9 cellular contexts compared by ENCODE assay signal in genomic region chr13:44573790-44574465, GRCh38. TPM values are rescaled to one million over a fixed set of nuclear protein-coding genes. Genes with fewer than 3 reads are reported as not detected.
DNase-seq lines count a peak whose midpoint lies in the region; ATAC-seq, FAIRE-seq and TF ChIP-seq lines count a peak whose summit lies in the region.
"Had no signal": no experiment of that assay in that cellular context is flagged by ENCODE, and none has a peak within 500 bp of the region (broad histone marks: within the 10 kb centered on the region; RNA-seq: fewer than 3 reads in every experiment).

No MANE protein-coding gene starts in this region.

- POLR2A ChIA-PET in GM12878 (lab: Charles Lee) = no interaction called here

- ATAC-seq in GM12878 (peak; percentile 26; the same call in 2 of the 3 replicates), right lobe of liver (no peak), GM19023 (IDR thresholded peaks at IDR 0.05; ENCODE audit: unreplicated experiment) (no peak), GM18498 (IDR thresholded peaks at IDR 0.05; ENCODE audit: unreplicated experiment) (no peak)

- no TSS peak for BruUV-seq in GM12878 (replicated peaks; lab: Mats Ljungman, UMichigan)

- H3K27me3 ChIP-seq in GM12878 (replicated peaks in 1 of 2; ENCODE audit: control insufficient read depth in 2 of 2, insufficient read depth in 2 of 2, low read length in 1 of 2) (peaks cover 0 to 10% of the 10 kb centered on the region in 2 experiments; a peak in 2 of 4 replicates), right lobe of liver (peaks cover 0 to 6% of the 10 kb centered on the region in 2 donors)

- intact Hi-C loops in GM12878 (cut with micrococcal nuclease; ENCODE audit: unreplicated experiment) (loop anchor here (10.0 kb wide), 1 partner anchor 341 kb away; no protein-coding TSS in a partner anchor), right lobe of liver (cut with DNase I) (no loop called here)

- WGBS in GM12878 (ENCODE audit: insufficient coverage, insufficient replicate concordance, low lambda C conversion rate, missing lambda C conversion rate) = 79% methylated on average over 4 of the region's 4 CpGs
- WGBS in right lobe of liver (ENCODE audit: insufficient coverage, low coverage, low lambda C conversion rate, missing lambda C conversion rate) = 83% methylated on average over 2 of the region's 4 CpGs

- H3K4me1 ChIP-seq in GM12878 (ENCODE audit: control insufficient read depth, insufficient read depth, low read length) = peaks cover 14% of the 10 kb centered on the region
- no peaks in the 10 kb centered on the region for H3K4me1 ChIP-seq in right lobe of liver

- no peaks in the 10 kb centered on the region for H3K9me3 Mint-ChIP-seq in HFFc6
- H3K9me3 Mint-ChIP-seq: T-helper 1 cell treated with Interleukin-12 subunit alpha and Interleukin-12 subunit beta and Interleukin-4 antibody, amounts not matched to agents 30 μg/mL and 1 μg/mL, for 36 hours had no signal

- no peaks in the 10 kb centered on the region for H3K27me3 Mint-ChIP-seq in HFFc6 (ENCODE audit: insufficient read depth)

- TF ChIP-seq POLR2A in GM12878 (IDR thresholded peaks at IDR 0.05; ENCODE audit: low read depth, low read length) (no peak), right lobe of liver (IDR thresholded peaks at IDR 0.05) (no peak)

- H3K4me2 ChIP-seq in GM12878 (ENCODE audit: control insufficient read depth, insufficient read depth) = no peak overlapping the region

- in situ Hi-C loops in GM12878 (cut with MboI) = no loop called here

- RAD21 ChIA-PET in GM12878 (lab: Charles Lee; ENCODE audit: unreplicated experiment) = no interaction called here

- FAIRE-seq in GM12878 (lab: Jason Lieb, UNC) = no peak

- no peaks in the 10 kb centered on the region for H3K9me3 ChIP-seq in GM12878 (replicated peaks; ENCODE audit: control insufficient read depth, insufficient read depth, low read length)
- no peaks in the 10 kb centered on the region for H3K9me3 ChIP-seq in right lobe of liver

- H3K36me3 Mint-ChIP-seq in HFFc6 (ENCODE audit: low read depth) = peaks cover 47% of the 10 kb centered on the region

- H4K20me1 ChIP-seq in GM12878 (ENCODE audit: control insufficient read depth, insufficient read depth) = no peaks in the 10 kb centered on the region

- DNase-seq in D341Med (ENCODE audit: low spot score) (peak; percentile 34), HFFc6 (peak; percentile 62), GM12878 (ENCODE audit: low read depth, low spot score) (no peak), right lobe of liver (no peak), NCI-H146 (lab: John Stamatoyannopoulos, UW) (no peak), LoVo (ENCODE audit: low spot score) (no peak)

- TF ChIP-seq CTCF in HFFc6 (IDR thresholded peaks at IDR 0.05) (peak; percentile 67), GM12878 (IDR thresholded peaks at IDR 0.05 in 2 of 3, conservative IDR thresholded peaks at IDR 0.05 in 1 of 3; ENCODE audit: control insufficient read depth in 2 of 3, extremely low read depth in 1 of 3, insufficient read depth in 1 of 3, low read depth in 3 of 3, low read length in 3 of 3) (peak; percentile 15 to 51 (median 51); a peak in 4 of 6 replicates), right lobe of liver (IDR thresholded peaks at IDR 0.05) (peak; percentile 8 to 20 (median 10))

- no peaks in the 10 kb centered on the region for H3K36me3 ChIP-seq in GM12878 (ENCODE audit: control insufficient read depth in 2 of 2, insufficient read depth in 2 of 2, low read length in 1 of 2)
- no peaks in the 10 kb centered on the region for H3K36me3 ChIP-seq in right lobe of liver

- H3K4me3 ChIP-seq in GM12878 (no peak overlapping the region), right lobe of liver (no peak overlapping the region)

- TF ChIP-seq EP300 in GM12878 (IDR thresholded peaks at IDR 0.05; ENCODE audit: borderline replicate concordance in 1 of 2, control insufficient read depth in 1 of 2, low read depth in 2 of 2, low read length in 2 of 2) = no peak

- no peak overlapping the region for H3K9ac ChIP-seq in GM12878 (ENCODE audit: control insufficient read depth, insufficient read depth, low read length)

- H3K27ac Mint-ChIP-seq in HFFc6 = peak overlapping the region; percentile 85
- H3K27ac Mint-ChIP-seq: T-helper 1 cell treated with Interleukin-12 subunit alpha and Interleukin-12 subunit beta and Interleukin-4 antibody, amounts not matched to agents 30 μg/mL and 1 μg/mL, for 36 hours had no signal

- H3K4me3 Mint-ChIP-seq in HFFc6 = peak overlapping the region; percentile 94
- H3K4me3 Mint-ChIP-seq: T-helper 1 cell treated with Interleukin-12 subunit alpha and Interleukin-12 subunit beta and Interleukin-4 antibody, amounts not matched to agents 30 μg/mL and 1 μg/mL, for 36 hours had no signal

- CTCF ChIA-PET in GM12878 (lab: Yijun Ruan, JAX) = no interaction called here

- H2AFZ ChIP-seq in GM12878 (ENCODE audit: control insufficient read depth, low read depth, low read length) = no peak overlapping the region

- peak; percentile 41 for TF ChIP-seq RAD21 in GM12878 (IDR thresholded peaks at IDR 0.05; ENCODE audit: insufficient read depth, low read depth, low read length)

- H3K4me1 Mint-ChIP-seq in HFFc6 (ENCODE audit: low read depth) = peaks cover 70% of the 10 kb centered on the region

- SMC1A ChIA-PET in GM12878 (lab: Charles Lee; ENCODE audit: uncharacterized antibody, unreplicated experiment) = no interaction called here

- H3K79me2 ChIP-seq in GM12878 (ENCODE audit: control insufficient read depth, insufficient read depth, low read length) = peaks cover 3% of the 10 kb centered on the region

- H3K27ac ChIP-seq in GM12878 (ENCODE audit: control insufficient read depth, insufficient read depth) = no peak overlapping the region
- no peak overlapping the region for H3K27ac ChIP-seq in right lobe of liver

TF ChIP-seq in GM12878, 131 proteins besides CTCF, POLR2A, EP300 and RAD21:
- TF ChIP-seq RUNX3 (IDR thresholded peaks at IDR 0.05; ENCODE audit: low read length) (peak; percentile 59), E2F4 (IDR thresholded peaks at IDR 0.05; ENCODE audit: low read depth, low read length) (no peak), YY1 (IDR thresholded peaks at IDR 0.05; ENCODE audit: low read depth, low read length) (0 out of 2 replicates have a peak, but pooled peaks have one; percentile 14)

RNA-seq across cellular contexts. Expression of gene TSC22D1, which starts 2.2 kb away (rescaled TPM):
- 10 to 100 TPM; 42.3 to 49.4 (median 45.2) TPM for total RNA-seq in HFFc6 (2021; fragmentation: NEBNext Ultra II Directional; extraction: Animal tissue kit (Norgen Biotek cat#: 25700))
- 0.90 and 1.2 TPM in 2 replicates for total RNA-seq in GM12878 (2013; cell fraction: nucleolus; rRNA removed)
- total RNA-seq in GM12878 (2014; rRNA removed) = 10.4 and 11.9 TPM in 2 replicates
- total RNA-seq in GM12878 (2014; rRNA removed; fragmentation: Illumina TruSeq; extraction: Trizol) = 11.8 and 14.0 TPM in 2 replicates
- 14.4 and 15.7 TPM in 2 replicates for total RNA-seq in GM12878 (2021)
- 3.6 TPM for polyA plus RNA-seq in GM12878 (2011; ENCODE audit: low read depth)
- 0.37 and 0.68 TPM in 2 replicates for polyA plus RNA-seq in GM12878 (2011; rRNA removed)
- 0.13 and 0.19 TPM in 2 replicates for polyA plus RNA-seq in GM12878 (2011; cell fraction: cytosol; rRNA removed)
- 1.1 and 1.2 TPM in 2 replicates for polyA plus RNA-seq in GM12878 (2011; cell fraction: nucleus; rRNA removed)
- 4.0 and 5.6 TPM in 2 replicates for polyA plus RNA-seq in GM12878 (2012)
- polyA plus RNA-seq in GM12878 (2014; fragmentation: Illumina TruSeq; extraction: Trizol) = 10.7 and 17.0 TPM in 2 replicates
- 1 to 10 TPM; 2.2 to 2.5 TPM for polyA plus RNA-seq in GM12878 (2014; fragmentation: Nextera tagmentation; extraction: Ambion mirVana)
- 12.3 and 12.8 TPM in 2 replicates for polyA plus RNA-seq in GM12878 (2014; rRNA removed)
- polyA plus RNA-seq in GM12878 (2016; fragmentation: Nextera tagmentation; extraction: Ambion mirVana) = 1 to 10 TPM; 4.2 to 4.6 TPM
- 0.82 and 1.0 TPM in 2 replicates for polyA minus RNA-seq in GM12878 (2011; rRNA and poly(A)+ RNA removed)
- polyA minus RNA-seq in GM12878 (2011; cell fraction: cytosol; rRNA and poly(A)+ RNA removed) = 1.5 and 2.0 TPM in 2 replicates
- polyA minus RNA-seq in GM12878 (2011; cell fraction: nucleus; rRNA and poly(A)+ RNA removed) = 1.5 and 2.5 TPM in 2 replicates
- 10 to 100 TPM; 21.2 to 44.4 (median 27.9) TPM for total RNA-seq in right lobe of liver

Comparison
In these comparisons a context has a peak if more than half of its experiments do, and no peak if none do; other contexts are left out.
1. DNase-seq: peak in D341Med (single experiment) and HFFc6 (single experiment); none in GM12878 (single experiment), right lobe of liver (0 of 3), NCI-H146 (single experiment) and LoVo (single experiment).
2. CTCF ChIP-seq: peak in every context shown above with its lines; median percentile 67 in HFFc6; 51 in GM12878; 10 in right lobe of liver.